In genomic region chr16:16945207-16945606, GRCh38 we compare ENCODE assay signal across 25 cellular contexts.
"Had no signal": no experiment of that assay in that cellular context is flagged by ENCODE, and none has a peak within 500 bp of the region (broad histone marks: within the 10 kb centered on the region; RNA-seq: fewer than 3 reads in every experiment).

No MANE protein-coding gene starts in this region.

- DNase-seq: dorsolateral prefrontal cortex; effector CD4-positive, alpha-beta T cell; foreskin fibroblast; gastrocnemius medialis; head of caudate nucleus; hippocampal formation; left cardiac atrium; left ventricle myocardium inferior; lower lobe of right lung; naive B cell; pancreas; stimulated activated CD4-positive, alpha-beta T cell treated with anti-CD3 and anti-CD28 coated beads, Interleukin-2, amount 100 ng/mL, for 24 hours; stimulated activated CD4-positive, alpha-beta T cell treated with anti-CD3 and anti-CD28 coated beads, Interleukin-4, amount 100 ng/mL, for 24 hours; upper lobe of right lung; uterus had no signal

- H3K36me3 ChIP-seq: gastrocnemius medialis, left ventricle myocardium inferior, lower lobe of right lung, neutrophil, pancreas, thoracic aorta, tibial nerve, upper lobe of right lung, uterus had no signal

- H3K4me1 ChIP-seq: gastrocnemius medialis, left ventricle myocardium inferior, lower lobe of right lung, pancreas, tibial nerve, upper lobe of right lung, uterus had no signal

- ATAC-seq: esophagus mucosa; gastrocnemius medialis; left cardiac atrium; lower lobe of right lung; natural killer cell treated with Interleukin-12 subunit alpha and Interleukin-12 subunit beta and Interleukin-15 and Interleukin-18, amount 100 ng/mL, for 72 hours; pancreas; sciatic nerve; stimulated activated effector memory CD8-positive, alpha-beta T cell treated with anti-CD3 and anti-CD28 coated beads, Interleukin-12 subunit alpha, Interleukin-12 subunit beta, amount 100 ng/mL, for 72 hours; upper lobe of right lung had no signal

- FAIRE-seq: colon, islet of Langerhans, pancreas had no signal

- H3K27me3 ChIP-seq: gastrocnemius medialis, neutrophil, tibial nerve, upper lobe of right lung, uterus had no signal

- H3K27ac ChIP-seq: dorsolateral prefrontal cortex, epithelial cell of prostate, gastrocnemius medialis, left ventricle myocardium inferior, lower lobe of right lung, neutrophil, pancreas, thoracic aorta, tibial nerve, upper lobe of right lung, uterus had no signal

- H3K4me3 ChIP-seq: dorsolateral prefrontal cortex, gastrocnemius medialis, left ventricle myocardium inferior, lower lobe of right lung, pancreas, thoracic aorta, tibial nerve, upper lobe of right lung, uterus had no signal

- H3K9me3 ChIP-seq: gastrocnemius medialis, lower lobe of right lung, neutrophil, pancreas, thoracic aorta, upper lobe of right lung, uterus had no signal
